In the genomic region with DNA sequence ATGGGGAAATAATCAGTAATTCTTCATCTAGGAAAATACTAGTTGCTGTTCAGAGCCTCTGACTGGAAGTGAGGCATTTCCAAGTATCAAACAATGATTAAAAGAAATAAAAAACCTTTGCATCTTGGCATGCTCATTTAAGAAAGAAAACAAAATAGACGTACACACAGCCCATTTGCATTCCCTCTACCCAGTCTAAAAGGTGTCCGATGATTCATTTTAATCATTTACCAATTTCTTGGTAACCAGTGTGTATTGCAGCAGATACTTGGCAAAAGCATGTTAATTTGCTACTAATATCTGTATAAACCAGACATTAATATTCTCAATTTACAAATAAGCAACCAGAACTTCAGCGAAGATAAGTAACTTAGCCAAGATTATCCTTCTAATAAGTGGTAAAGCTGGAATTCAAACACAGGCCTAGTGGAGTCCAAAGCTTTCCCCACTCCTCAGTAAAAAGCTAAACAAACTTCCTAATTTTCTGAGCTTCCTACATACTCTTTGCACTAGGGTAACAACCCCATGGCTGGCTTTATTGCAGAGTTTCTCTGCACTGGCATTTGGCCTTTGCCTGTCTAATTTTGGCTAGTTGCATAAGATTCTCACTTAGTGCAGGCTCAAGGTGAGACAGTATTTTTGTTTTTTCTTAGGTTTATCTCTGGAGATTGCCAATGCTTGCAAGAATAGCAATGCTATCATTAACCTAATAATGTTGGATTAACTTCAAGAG, we compare ENCODE assay signal across 2 cellular contexts.
TF ChIP-seq lines count a peak whose summit lies in the region.

No MANE protein-coding gene starts in this region.

TF ChIP-seq in liver, 16 proteins besides CTCF, POLR2A, EP300 and RAD21 (continued from another document):
- no peak for TF ChIP-seq ZBTB33 (IDR thresholded peaks at IDR 0.05)
- TF ChIP-seq GABPA (IDR thresholded peaks at IDR 0.05 in 1 of 2, conservative IDR thresholded peaks at IDR 0.05 in 1 of 2), result no peak
- TF ChIP-seq, protein P1, sequence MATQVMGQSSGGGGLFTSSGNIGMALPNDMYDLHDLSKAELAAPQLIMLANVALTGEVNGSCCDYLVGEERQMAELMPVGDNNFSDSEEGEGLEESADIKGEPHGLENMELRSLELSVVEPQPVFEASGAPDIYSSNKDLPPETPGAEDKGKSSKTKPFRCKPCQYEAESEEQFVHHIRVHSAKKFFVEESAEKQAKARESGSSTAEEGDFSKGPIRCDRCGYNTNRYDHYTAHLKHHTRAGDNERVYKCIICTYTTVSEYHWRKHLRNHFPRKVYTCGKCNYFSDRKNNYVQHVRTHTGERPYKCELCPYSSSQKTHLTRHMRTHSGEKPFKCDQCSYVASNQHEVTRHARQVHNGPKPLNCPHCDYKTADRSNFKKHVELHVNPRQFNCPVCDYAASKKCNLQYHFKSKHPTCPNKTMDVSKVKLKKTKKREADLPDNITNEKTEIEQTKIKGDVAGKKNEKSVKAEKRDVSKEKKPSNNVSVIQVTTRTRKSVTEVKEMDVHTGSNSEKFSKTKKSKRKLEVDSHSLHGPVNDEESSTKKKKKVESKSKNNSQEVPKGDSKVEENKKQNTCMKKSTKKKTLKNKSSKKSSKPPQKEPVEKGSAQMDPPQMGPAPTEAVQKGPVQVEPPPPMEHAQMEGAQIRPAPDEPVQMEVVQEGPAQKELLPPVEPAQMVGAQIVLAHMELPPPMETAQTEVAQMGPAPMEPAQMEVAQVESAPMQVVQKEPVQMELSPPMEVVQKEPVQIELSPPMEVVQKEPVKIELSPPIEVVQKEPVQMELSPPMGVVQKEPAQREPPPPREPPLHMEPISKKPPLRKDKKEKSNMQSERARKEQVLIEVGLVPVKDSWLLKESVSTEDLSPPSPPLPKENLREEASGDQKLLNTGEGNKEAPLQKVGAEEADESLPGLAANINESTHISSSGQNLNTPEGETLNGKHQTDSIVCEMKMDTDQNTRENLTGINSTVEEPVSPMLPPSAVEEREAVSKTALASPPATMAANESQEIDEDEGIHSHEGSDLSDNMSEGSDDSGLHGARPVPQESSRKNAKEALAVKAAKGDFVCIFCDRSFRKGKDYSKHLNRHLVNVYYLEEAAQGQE (IDR thresholded peaks at IDR 0.05), result no peak
- no peak for TF ChIP-seq EGR1 (IDR thresholded peaks at IDR 0.05; ENCODE audit: low read depth in 2 of 2)
- peak; percentile 29 for TF ChIP-seq NR2F2 (IDR thresholded peaks at IDR 0.05)
- peak; percentile 82 for TF ChIP-seq SP1 (IDR thresholded peaks at IDR 0.05)
- no peak for TF ChIP-seq MAX (IDR thresholded peaks at IDR 0.05)
- no peak for TF ChIP-seq YY1 (IDR thresholded peaks at IDR 0.05)
- TF ChIP-seq HNF4G (IDR thresholded peaks at IDR 0.05), result peak; percentile 47
- no peak for TF ChIP-seq TAF1 (conservative IDR thresholded peaks at IDR 0.05)
- TF ChIP-seq FOXA1 (IDR thresholded peaks at IDR 0.05), result no peak

TF ChIP-seq in HepG2, 621 proteins besides CTCF, POLR2A, EP300 and RAD21 (continued from another document):
- TF ChIP-seq, protein P2, sequence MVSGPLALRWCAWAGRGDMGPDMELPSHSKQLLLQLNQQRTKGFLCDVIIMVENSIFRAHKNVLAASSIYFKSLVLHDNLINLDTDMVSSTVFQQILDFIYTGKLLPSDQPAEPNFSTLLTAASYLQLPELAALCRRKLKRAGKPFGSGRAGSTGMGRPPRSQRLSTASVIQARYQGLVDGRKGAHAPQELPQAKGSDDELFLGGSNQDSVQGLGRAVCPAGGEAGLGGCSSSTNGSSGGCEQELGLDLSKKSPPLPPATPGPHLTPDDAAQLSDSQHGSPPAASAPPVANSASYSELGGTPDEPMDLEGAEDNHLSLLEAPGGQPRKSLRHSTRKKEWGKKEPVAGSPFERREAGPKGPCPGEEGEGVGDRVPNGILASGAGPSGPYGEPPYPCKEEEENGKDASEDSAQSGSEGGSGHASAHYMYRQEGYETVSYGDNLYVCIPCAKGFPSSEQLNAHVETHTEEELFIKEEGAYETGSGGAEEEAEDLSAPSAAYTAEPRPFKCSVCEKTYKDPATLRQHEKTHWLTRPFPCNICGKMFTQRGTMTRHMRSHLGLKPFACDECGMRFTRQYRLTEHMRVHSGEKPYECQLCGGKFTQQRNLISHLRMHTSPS (CRISPR knock-in tag; IDR thresholded peaks at IDR 0.05; ENCODE audit: low read depth), result no peak
- no peak for TF ChIP-seq MTERF4 (CRISPR knock-in tag; IDR thresholded peaks at IDR 0.05)
- TF ChIP-seq BCL6 (CRISPR knock-in tag; IDR thresholded peaks at IDR 0.05), result no peak
- no peak for TF ChIP-seq KLF9 (CRISPR knock-in tag; IDR thresholded peaks at IDR 0.05; ENCODE audit: low read depth)
- no peak for TF ChIP-seq ZNF772 (CRISPR knock-in tag; IDR thresholded peaks at IDR 0.05)
- TF ChIP-seq XBP1 (CRISPR knock-in tag; IDR thresholded peaks at IDR 0.05), result no peak
- no peak for TF ChIP-seq ZNF235 (CRISPR knock-in tag; IDR thresholded peaks at IDR 0.05; ENCODE audit: borderline replicate concordance)
- TF ChIP-seq ZNF547 (CRISPR knock-in tag; IDR thresholded peaks at IDR 0.05), result no peak
- TF ChIP-seq, protein P3, sequence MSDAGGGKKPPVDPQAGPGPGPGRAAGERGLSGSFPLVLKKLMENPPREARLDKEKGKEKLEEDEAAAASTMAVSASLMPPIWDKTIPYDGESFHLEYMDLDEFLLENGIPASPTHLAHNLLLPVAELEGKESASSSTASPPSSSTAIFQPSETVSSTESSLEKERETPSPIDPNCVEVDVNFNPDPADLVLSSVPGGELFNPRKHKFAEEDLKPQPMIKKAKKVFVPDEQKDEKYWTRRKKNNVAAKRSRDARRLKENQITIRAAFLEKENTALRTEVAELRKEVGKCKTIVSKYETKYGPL (CRISPR knock-in tag; IDR thresholded peaks at IDR 0.05), result no peak
- no peak for TF ChIP-seq ZNF576 (CRISPR knock-in tag; IDR thresholded peaks at IDR 0.05)
